Comparison of ENCODE assay signal across 22 cellular contexts in genomic region chr6:9924971-9925370, GRCh38.
DNase-seq lines count a peak whose midpoint lies in the region; ATAC-seq, FAIRE-seq and TF ChIP-seq lines count a peak whose summit lies in the region.
"Had no signal": no experiment of that assay in that cellular context is flagged by ENCODE, and none has a peak within 500 bp of the region (broad histone marks: within the 10 kb centered on the region; RNA-seq: fewer than 3 reads in every experiment).

No MANE protein-coding gene starts in this region.

- in situ Hi-C loops in HepG2 (cut with HindIII; ENCODE audit: extremely low pct_ligation_motif_present, low pct_unique_long_range_greater_than_20kb): no loop called here
- in situ Hi-C loops in IMR-90 (cut with MboI; ENCODE audit: low sequenced_read_pairs): no loop called here

- no peaks in the 10 kb centered on the region for H3F3A ChIP-seq in PC-3 (ENCODE audit: low read length, unreplicated experiment)

- no peak overlapping the region; the same call in 1 of the 2 replicates for H2BK12ac ChIP-seq in H1 (ENCODE audit: low read depth, low read length)

- H3K9me1 ChIP-seq in IMR-90 (ENCODE audit: insufficient read depth, low read length): no peaks in the 10 kb centered on the region

- H3K4ac ChIP-seq in IMR-90 (ENCODE audit: low read depth, low read length) (no peak overlapping the region), H1 (replicated peaks; ENCODE audit: insufficient read length, low read depth, low read length) (no peak overlapping the region)

- dilution Hi-C loops in IMR-90 (cut with HindIII; ENCODE audit: low sequenced_read_pairs, unreplicated experiment): no loop called here

- TF ChIP-seq RAD21 in HepG2 (CRISPR knock-in tag; IDR thresholded peaks at IDR 0.05): no peak
- no peak for TF ChIP-seq RAD21 in IMR-90 (IDR thresholded peaks at IDR 0.05; ENCODE audit: low read length)
- no peak for TF ChIP-seq RAD21 in H1 (IDR thresholded peaks at IDR 0.05 in 1 of 2, conservative IDR thresholded peaks at IDR 0.05 in 1 of 2; ENCODE audit: low read depth in 2 of 2, low read length in 2 of 2)

- TF ChIP-seq POLR2A in HepG2 (IDR thresholded peaks at IDR 0.05; ENCODE audit: insufficient read depth in 1 of 2, low read depth in 2 of 2, low read length in 2 of 2): no peak
- TF ChIP-seq POLR2A in right lobe of liver (IDR thresholded peaks at IDR 0.05): no peak
- no peak for TF ChIP-seq POLR2A in IMR-90 (IDR thresholded peaks at IDR 0.05; ENCODE audit: low read depth, low read length)
- TF ChIP-seq POLR2A in H1 (IDR thresholded peaks at IDR 0.05; ENCODE audit: control extremely low read depth in 1 of 2, low read depth in 2 of 2, low read length in 2 of 2): no peak

- no peak for TF ChIP-seq CTCF in HepG2 (CRISPR knock-in tag; IDR thresholded peaks at IDR 0.05)
- no peak for TF ChIP-seq CTCF in right lobe of liver (IDR thresholded peaks at IDR 0.05)
- TF ChIP-seq CTCF in IMR-90 (conservative IDR thresholded peaks at IDR 0.05; ENCODE audit: low read depth, low read length): no peak
- TF ChIP-seq CTCF in PC-3 (conservative IDR thresholded peaks at IDR 0.05; ENCODE audit: low read depth, low read length): 0 out of 2 replicates have a peak, but pooled peaks have one; percentile 15
- peak in 2 of 3 experiments; percentile 17 to 27; a peak in 2 of 4 replicates for TF ChIP-seq CTCF in H1 (IDR thresholded peaks at IDR 0.05; ENCODE audit: control extremely low read depth in 1 of 3, insufficient read depth in 1 of 3, low read depth in 1 of 3, low read length in 3 of 3)
- no peak for TF ChIP-seq CTCF in psoas muscle (IDR thresholded peaks at IDR 0.05)

- H3K56ac ChIP-seq in IMR-90 (ENCODE audit: extremely low read depth, insufficient read depth, low read length) (no peak overlapping the region), H1 (replicated peaks; ENCODE audit: insufficient read length, low read depth, low read length) (no peak overlapping the region)

- H4K20me1 ChIP-seq in HepG2 (ENCODE audit: insufficient read depth, low read length) (no peaks in the 10 kb centered on the region), IMR-90 (ENCODE audit: insufficient read depth, low read length) (no peaks in the 10 kb centered on the region), PC-3 (ENCODE audit: low read length) (no peaks in the 10 kb centered on the region), H1 (replicated peaks in 1 of 2; ENCODE audit: control insufficient read depth in 1 of 2, insufficient read depth in 2 of 2, low read length in 2 of 2) (no peaks in the 10 kb centered on the region)

- H3K27ac ChIP-seq in HepG2 (ENCODE audit: extremely low read length, insufficient read depth, low read length) (no peak overlapping the region), right lobe of liver (no peak overlapping the region), IMR-90 (ENCODE audit: insufficient read depth, low read length) (no peak overlapping the region), PC-3 (ENCODE audit: low read length) (no peak overlapping the region), H1 (ENCODE audit: low read depth, low read length) (no peak overlapping the region), psoas muscle (no peak overlapping the region)
- H3K27ac ChIP-seq: A549, GM23248 had no signal

- H2AFZ ChIP-seq in HepG2 (ENCODE audit: low read length) (no peak overlapping the region), IMR-90 (replicated peaks; ENCODE audit: low read length, poor library complexity) (peak overlapping the region; percentile 14), PC-3 (ENCODE audit: low read length) (no peak overlapping the region), H1 (ENCODE audit: low read length) (no peak overlapping the region)
- H2AFZ ChIP-seq: GM23248 had no signal

- H3K79me1 ChIP-seq in IMR-90 (ENCODE audit: low read depth in 1 of 2, low read length in 2 of 2) (no peaks in the 10 kb centered on the region), H1 (ENCODE audit: low read depth, low read length) (no peaks in the 10 kb centered on the region)

- no peak overlapping the region for H3K4me2 ChIP-seq in HepG2 (ENCODE audit: low read depth, low read length)
- H3K4me2 ChIP-seq in IMR-90 (ENCODE audit: low read depth, low read length): no peak overlapping the region
- no peak overlapping the region for H3K4me2 ChIP-seq in PC-3 (ENCODE audit: low read length)
- no peak overlapping the region for H3K4me2 ChIP-seq in H1 (ENCODE audit: insufficient read depth in 1 of 2, low read depth in 2 of 2, low read length in 2 of 2)
- H3K4me2 ChIP-seq: A549 had no signal

- H3K18ac ChIP-seq in IMR-90 (ENCODE audit: low read depth, low read length) (no peak overlapping the region), H1 (ENCODE audit: extremely low read depth, low read length) (no peak overlapping the region)

- H2BK5ac ChIP-seq in IMR-90 (ENCODE audit: low read depth, low read length, poor library complexity, severe bottlenecking) (no peak overlapping the region), H1 (ENCODE audit: low read depth, low read length) (no peak overlapping the region)

- intact Hi-C loops in HepG2 (cut with micrococcal nuclease; ENCODE audit: unreplicated experiment) (no loop called here), right lobe of liver (cut with DNase I) (no loop called here), IMR-90 (cut with micrococcal nuclease) (no loop called here), PC-3 (cut with micrococcal nuclease) (no loop called here), psoas muscle (cut with DNase I) (no loop called here)

- no peak; the same call in 2 of the 3 replicates for ATAC-seq in HepG2
- ATAC-seq in right lobe of liver: no peak
- ATAC-seq in IMR-90 (ENCODE audit: low read depth): no peak
- no peak for ATAC-seq in PC-3
- ATAC-seq in psoas muscle: no peak
- ATAC-seq in HG02798 (IDR thresholded peaks at IDR 0.05; ENCODE audit: poor library complexity, unreplicated experiment): no peak
- ATAC-seq: A549; CD8-positive, alpha-beta T cell had no signal

- H3K4me1 ChIP-seq in HepG2 (ENCODE audit: insufficient read depth, low read length) (no peaks in the 10 kb centered on the region), right lobe of liver (no peaks in the 10 kb centered on the region), IMR-90 (ENCODE audit: control insufficient read depth, insufficient read depth, low read length) (no peaks in the 10 kb centered on the region), PC-3 (ENCODE audit: insufficient read depth, low read length) (no peaks in the 10 kb centered on the region), H1 (replicated peaks in 1 of 4; ENCODE audit: control insufficient read depth in 3 of 4, insufficient read depth in 4 of 4, low read length in 3 of 4) (no peaks in the 10 kb centered on the region), psoas muscle (no peaks in the 10 kb centered on the region)
- H3K4me1 ChIP-seq: A549, Caco-2, HAP-1 had no signal

- WGBS in HepG2 (ENCODE audit: low lambda C conversion rate): 6% methylated on average over 7 of the region's 7 CpGs
- WGBS in right lobe of liver (ENCODE audit: insufficient coverage, low coverage, low lambda C conversion rate, missing lambda C conversion rate): 68% methylated on average over 6 of the region's 7 CpGs
- WGBS in IMR-90 (ENCODE audit: extremely low coverage in 2 of 2, insufficient read length in 1 of 2), 2 experiments: no CpG with 5 or more reads among the region's 7 CpGs
- 89% methylated on average over 7 of the region's 7 CpGs; no CpG with 5 or more reads in 1 of the 2 experiments for WGBS in H1 (ENCODE audit: extremely low coverage in 1 of 2, insufficient coverage in 1 of 2, insufficient read length in 1 of 2, insufficient replicate concordance in 2 of 2, low coverage in 1 of 2, low lambda C conversion rate in 2 of 2, missing lambda C conversion rate in 1 of 2), 2 experiments
- WGBS in psoas muscle, 3 donors: 71 to 80% (median 73%) methylated on average over 7 of the region's 7 CpGs

- H3K27me3 ChIP-seq in HepG2 (ENCODE audit: control insufficient read depth in 1 of 2, insufficient read depth in 2 of 2, low read length in 2 of 2) (no peaks in the 10 kb centered on the region), right lobe of liver (no peaks in the 10 kb centered on the region), IMR-90 (ENCODE audit: control insufficient read depth, insufficient read depth, low read length) (no peaks in the 10 kb centered on the region), PC-3 (ENCODE audit: low read length) (peaks cover 7% of the 10 kb centered on the region; the same call in 1 of the 2 replicates), H1 (replicated peaks in 1 of 4; ENCODE audit: control insufficient read depth in 3 of 4, extremely low read depth in 1 of 4, insufficient read depth in 3 of 4, low read length in 3 of 4) (no peaks in the 10 kb centered on the region), psoas muscle (ENCODE audit: insufficient read depth in 3 of 3, low read length in 2 of 3) (no peaks in the 10 kb centered on the region)

- H2BK120ac ChIP-seq in IMR-90 (ENCODE audit: low read depth, low read length) (no peak overlapping the region), H1 (replicated peaks; ENCODE audit: low read depth, low read length) (no peak overlapping the region)

- no peak overlapping the region for H2AK9ac ChIP-seq in IMR-90 (replicated peaks; ENCODE audit: low read depth, low read length, poor library complexity)

- no peak overlapping the region for H3K9ac ChIP-seq in HepG2 (ENCODE audit: insufficient read depth, low read depth, low read length)
- H3K9ac ChIP-seq in IMR-90 (ENCODE audit: low read depth, low read length): no peak overlapping the region
- H3K9ac ChIP-seq in PC-3 (ENCODE audit: low read length): no peak overlapping the region
- no peak overlapping the region for H3K9ac ChIP-seq in H1 (replicated peaks in 1 of 4; ENCODE audit: extremely low read depth in 1 of 4, low read depth in 3 of 4, low read length in 3 of 4)
- H3K9ac ChIP-seq: GM23248 had no signal

- H3K4me3 ChIP-seq in HepG2 (replicated peaks in 1 of 3; ENCODE audit: insufficient read depth in 1 of 3, low read depth in 2 of 3, low read length in 3 of 3): no peak overlapping the region
- H3K4me3 ChIP-seq in right lobe of liver: no peak overlapping the region
- no peak overlapping the region for H3K4me3 ChIP-seq in IMR-90 (ENCODE audit: insufficient read depth, low read depth, low read length)
- no peak overlapping the region for H3K4me3 ChIP-seq in PC-3 (ENCODE audit: low read length)
- H3K4me3 ChIP-seq in H1 (ENCODE audit: extremely low read depth in 1 of 4, insufficient read depth in 2 of 4, low read depth in 3 of 4, low read length in 4 of 4): no peak overlapping the region
- no peak overlapping the region for H3K4me3 ChIP-seq in psoas muscle
- H3K4me3 ChIP-seq: A549, GM23248, HAP-1 had no signal

- H3K14ac ChIP-seq in IMR-90 (replicated peaks; ENCODE audit: low read depth, low read length): no peak overlapping the region
- no peak overlapping the region for H3K14ac ChIP-seq in H1 (ENCODE audit: insufficient read length)

- H2AK5ac ChIP-seq in IMR-90 (ENCODE audit: low read depth, low read length): no peak overlapping the region
- 0 out of 2 replicates have a peak overlapping the region, but pooled peaks have one; percentile 13 for H2AK5ac ChIP-seq in H1 (ENCODE audit: low read depth, low read length)

- H4K91ac ChIP-seq in IMR-90 (ENCODE audit: insufficient read depth, low read depth, low read length) (no peak overlapping the region), H1 (replicated peaks; ENCODE audit: insufficient read length, low read length) (no peak overlapping the region)

- FAIRE-seq in HepG2 (lab: Jason Lieb, UNC) (no peak), H1 (lab: Jason Lieb, UNC) (no peak)
- FAIRE-seq: A549, G401.6, GM12892, H54 had no signal

- CTCF ChIA-PET in HepG2 (lab: Yijun Ruan, JAX; ENCODE audit: low intra/inter-chr PET ratio, low total read pairs) (no interaction called here), IMR-90 (lab: Yijun Ruan, JAX) (no interaction called here), PC-3 (lab: Charles Lee) (interaction anchor here (0.7 kb wide), 1 partner anchor 1401 kb away, joined by 3 read pairs; no protein-coding TSS in a partner anchor), H1 (lab: Charles Lee; ENCODE audit: partially characterized antibody) (interaction anchor here (0.6 kb wide), 2 partner anchors 17 to 77 kb away, joined by 3 read pairs; no protein-coding TSS in a partner anchor)

- TF ChIP-seq EP300 in HepG2 (IDR thresholded peaks at IDR 0.05; ENCODE audit: low read depth in 2 of 2, low read length in 2 of 2) (no peak), HepG2 (CRISPR knock-in tag; IDR thresholded peaks at IDR 0.05; ENCODE audit: borderline replicate concordance) (no peak), H1 (IDR thresholded peaks at IDR 0.05; ENCODE audit: borderline replicate concordance in 1 of 2, low read depth in 2 of 2, low read length in 2 of 2) (no peak)

- no peak overlapping the region for H2BK20ac ChIP-seq in IMR-90 (ENCODE audit: low read depth, low read length)
- H2BK20ac ChIP-seq in H1 (ENCODE audit: low read length): no peak overlapping the region

- no peaks in the 10 kb centered on the region for H3K36me3 ChIP-seq in HepG2 (replicated peaks in 1 of 2; ENCODE audit: control insufficient read depth in 1 of 2, insufficient read depth in 2 of 2, low read length in 2 of 2)
- no peaks in the 10 kb centered on the region for H3K36me3 ChIP-seq in right lobe of liver
- H3K36me3 ChIP-seq in IMR-90 (ENCODE audit: control insufficient read depth, insufficient read depth, low read length): no peaks in the 10 kb centered on the region
- H3K36me3 ChIP-seq in PC-3 (ENCODE audit: low read depth, low read length): no peaks in the 10 kb centered on the region
- H3K36me3 ChIP-seq in H1 (ENCODE audit: control insufficient read depth in 2 of 4, insufficient read depth in 4 of 4, low read length in 3 of 4): no peaks in the 10 kb centered on the region
- no peaks in the 10 kb centered on the region for H3K36me3 ChIP-seq in psoas muscle (ENCODE audit: insufficient read depth in 1 of 2, low read depth in 1 of 2)
- H3K36me3 ChIP-seq: HAP-1 had no signal

- no peaks in the 10 kb centered on the region for H3K9me2 ChIP-seq in PC-3 (replicated peaks; ENCODE audit: low read length)

- H3K79me2 ChIP-seq in HepG2 (ENCODE audit: insufficient read depth, low read length) (no peaks in the 10 kb centered on the region), PC-3 (ENCODE audit: low read length) (no peaks in the 10 kb centered on the region), H1 (ENCODE audit: control insufficient read depth in 1 of 2, insufficient read depth in 2 of 2, low read length in 2 of 2) (no peaks in the 10 kb centered on the region)

- H3K9me3 ChIP-seq in HepG2 (ENCODE audit: low read length) (no peaks in the 10 kb centered on the region; the same call in 1 of the 2 replicates), right lobe of liver (no peaks in the 10 kb centered on the region), IMR-90 (ENCODE audit: control insufficient read depth, insufficient read depth, low read length) (peaks cover 3% of the 10 kb centered on the region; the same call in 1 of the 2 replicates), PC-3 (ENCODE audit: low read length) (no peaks in the 10 kb centered on the region), H1 (ENCODE audit: insufficient read depth in 2 of 2, low read depth in 1 of 2, low read length in 1 of 2) (no peaks in the 10 kb centered on the region), psoas muscle (peaks cover 4% of the 10 kb centered on the region)
- H3K9me3 ChIP-seq: A549, Caco-2, HAP-1 had no signal

- no peaks in the 10 kb centered on the region for H3K23me2 ChIP-seq in H1 (ENCODE audit: low read depth, low read length)

- H3K23ac ChIP-seq in IMR-90 (ENCODE audit: low read depth, low read length): no peak overlapping the region
- H3K23ac ChIP-seq in H1 (ENCODE audit: insufficient read length): no peak overlapping the region

- H2BK15ac ChIP-seq in IMR-90 (ENCODE audit: low read depth, low read length) (no peak overlapping the region), H1 (ENCODE audit: low read length) (no peak overlapping the region)

- no peak overlapping the region for H4K5ac ChIP-seq in IMR-90 (ENCODE audit: low read depth, low read length)
- H4K5ac ChIP-seq in H1 (ENCODE audit: insufficient read length, low read depth, low read length): no peak overlapping the region

- DNase-seq in HepG2 (ENCODE audit: low spot score): no peak
- DNase-seq in right lobe of liver: no peak
- no peak for DNase-seq in IMR-90
- DNase-seq in PC-3: no peak
- DNase-seq in H1 (ENCODE audit: low read depth in 1 of 2, low spot score in 2 of 2): no peak
- DNase-seq in stimulated activated CD4-positive, alpha-beta T cell treated with anti-CD3 and anti-CD28 coated beads, Interleukin-4, amount 100 ng/mL, for 1 hour: no peak
- DNase-seq in psoas muscle: no peak
- DNase-seq: 8988T; ACHN; C1 segment of cervical spinal cord; Caco-2; CD4-positive, CD25-positive, alpha-beta regulatory T cell; CD8-positive, alpha-beta T cell; DMS153; DND-41; GM23248 had no signal

- POLR2A ChIA-PET in HepG2 (lab: Yijun Ruan, JAX): no interaction called here
- POLR2A ChIA-PET in IMR-90 (lab: Charles Lee; ENCODE audit: unreplicated experiment): no interaction called here
- POLR2A ChIA-PET in PC-3 (lab: Charles Lee; ENCODE audit: unreplicated experiment): no interaction called here
- POLR2A ChIA-PET in H1 (lab: Charles Lee; ENCODE audit: partially characterized antibody): no interaction called here

- BruUV-seq in HepG2 (replicated peaks; lab: Mats Ljungman, UMichigan) (no TSS peak), IMR-90 (replicated peaks; lab: Mats Ljungman, UMichigan) (no TSS peak), PC-3 (replicated peaks; lab: Mats Ljungman, UMichigan) (no TSS peak)

- H4K8ac ChIP-seq in IMR-90 (ENCODE audit: low read depth in 2 of 2, low read length in 2 of 2) (no peak overlapping the region), H1 (ENCODE audit: extremely low read depth, insufficient read depth, low read length) (no peak overlapping the region)

Comparison
In these comparisons a context has a peak if more than half of its experiments do, and no peak if none do; other contexts are left out.
1. CTCF ChIP-seq: peak in PC-3 (single experiment) and H1 (2 of 3); none in HepG2 (single experiment), right lobe of liver (0 of 4), IMR-90 (single experiment) and psoas muscle (single experiment).
2. CTCF ChIA-PET loops: an anchor here in PC-3 (0.7 kb wide) and H1 (0.6 kb wide); none called in HepG2 and IMR-90.
3. Of the 41 proteins assayed by ChIP-seq in both HepG2 and H1: peak only in HepG2: none; only in H1: CTCF and YY1; in both: none; in neither: 39.